9 cellular contexts compared by ENCODE assay signal in the genomic region with DNA sequence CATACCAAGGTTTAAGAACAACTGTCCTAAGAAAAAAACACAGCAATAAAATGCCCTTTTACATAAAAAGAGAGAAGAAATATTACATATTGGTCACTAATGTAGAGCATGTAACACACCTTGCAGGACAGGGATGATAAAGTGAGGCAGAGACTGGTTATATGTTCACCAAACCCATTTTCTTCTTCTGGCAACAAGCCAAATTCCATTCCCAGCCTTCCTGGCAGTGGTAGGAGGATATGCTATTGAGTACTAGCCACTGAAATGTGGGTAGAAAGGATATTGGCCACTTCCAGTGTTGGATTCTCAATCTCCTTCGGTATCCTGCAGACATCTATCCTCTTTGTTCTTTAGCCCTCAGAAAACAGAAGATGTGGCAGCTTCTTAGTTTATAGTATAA.
"Had no signal": no experiment of that assay in that cellular context is flagged by ENCODE, and none has a peak within 500 bp of the region (broad histone marks: within the 10 kb centered on the region; RNA-seq: fewer than 3 reads in every experiment).

No MANE protein-coding gene starts in this region.

- H3K9me3 ChIP-seq: HAP-1 had no signal

- H3K4me3 ChIP-seq: GM23248, HAP-1 had no signal

- H3K27ac ChIP-seq: GM23248, HL-60 had no signal

- DNase-seq: GM23248, GOT3, H7, HFFc6, IMR-90, KBM-7 had no signal

- H3K4me3 Mint-ChIP-seq: HFFc6 had no signal

- H3K27ac Mint-ChIP-seq: HFFc6 had no signal

- H2AFZ ChIP-seq: GM23248 had no signal

- H3K9ac ChIP-seq: GM23248 had no signal

- H3K36me3 ChIP-seq: HAP-1 had no signal

- ATAC-seq: HCT116 had no signal

- H3K4me1 ChIP-seq: HAP-1 had no signal
